ENCODE assay signal across 26 cellular contexts in genomic region chrX:151552721-151553120, GRCh38. TPM values are rescaled to one million over a fixed set of nuclear protein-coding genes. Genes with fewer than 3 reads are reported as not detected.
DNase-seq lines count a peak whose midpoint lies in the region; ATAC-seq and TF ChIP-seq lines count a peak whose summit lies in the region.
"Had no signal": no experiment of that assay in that cellular context is flagged by ENCODE, and none has a peak within 500 bp of the region (broad histone marks: within the 10 kb centered on the region; RNA-seq: fewer than 3 reads in every experiment).

No MANE protein-coding gene starts in this region.

- H3K9me3 Mint-ChIP-seq in activated CD4-positive, alpha-beta T cell treated with anti-CD3 and anti-CD28 coated beads, Interleukin-2, amount 10 ng/mL, durations not matched to agents 24 days and 14 days, result no peaks in the 10 kb centered on the region
- no peaks in the 10 kb centered on the region for H3K9me3 Mint-ChIP-seq in naive thymus-derived CD8-positive, alpha-beta T cell
- H3K9me3 Mint-ChIP-seq: CD4-positive, alpha-beta memory T cell; CD4-positive, CD25-positive, alpha-beta regulatory T cell; CD8-positive, alpha-beta memory T cell had no signal

- peaks cover 6% of the 10 kb centered on the region for H3K27me3 Mint-ChIP-seq in activated CD4-positive, alpha-beta T cell treated with anti-CD3 and anti-CD28 coated beads, Interleukin-2, amount 10 ng/mL, durations not matched to agents 24 days and 14 days
- H3K27me3 Mint-ChIP-seq in naive thymus-derived CD8-positive, alpha-beta T cell, result peaks cover 0 to 3% (median 0%) of the 10 kb centered on the region in 5 donors
- H3K27me3 Mint-ChIP-seq: CD4-positive, CD25-positive, alpha-beta regulatory T cell had no signal

- no peaks in the 10 kb centered on the region for H3K4me1 ChIP-seq in psoas muscle
- H3K4me1 ChIP-seq: A549, BE2C, BLaER1 had no signal

- H3K36me3 Mint-ChIP-seq in activated CD4-positive, alpha-beta T cell treated with anti-CD3 and anti-CD28 coated beads, Interleukin-2, amount 10 ng/mL, durations not matched to agents 24 days and 14 days (ENCODE audit: low read depth), result no peaks in the 10 kb centered on the region
- no peaks in the 10 kb centered on the region for H3K36me3 Mint-ChIP-seq in naive thymus-derived CD8-positive, alpha-beta T cell
- H3K36me3 Mint-ChIP-seq: CD14-positive monocyte; CD4-positive, alpha-beta memory T cell; CD4-positive, CD25-positive, alpha-beta regulatory T cell; CD8-positive, alpha-beta memory T cell had no signal

- H3K9me3 ChIP-seq in psoas muscle, result no peaks in the 10 kb centered on the region
- H3K9me3 ChIP-seq: A549, BE2C had no signal

- no peak for ATAC-seq in psoas muscle
- no peak for ATAC-seq in naive thymus-derived CD8-positive, alpha-beta T cell
- ATAC-seq: A549 had no signal

- no peak for TF ChIP-seq CTCF in psoas muscle (IDR thresholded peaks at IDR 0.05)

- WGBS in psoas muscle, 3 donors, result 40 to 44% (median 44%) methylated on average over 3 of the region's 3 CpGs

- no peak overlapping the region for H3K27ac Mint-ChIP-seq in activated CD4-positive, alpha-beta T cell treated with anti-CD3 and anti-CD28 coated beads, Interleukin-2, amount 10 ng/mL, durations not matched to agents 24 days and 14 days
- no peak overlapping the region for H3K27ac Mint-ChIP-seq in naive thymus-derived CD8-positive, alpha-beta T cell
- H3K27ac Mint-ChIP-seq: CD14-positive monocyte; CD4-positive, alpha-beta memory T cell; CD4-positive, CD25-positive, alpha-beta regulatory T cell; CD8-positive, alpha-beta memory T cell had no signal

- intact Hi-C loops in activated CD4-positive, alpha-beta T cell treated with anti-CD3 and anti-CD28 coated beads, Interleukin-2, amount 10 ng/mL, durations not matched to agents 24 days and 14 days (cut with micrococcal nuclease), result no loop called here
- intact Hi-C loops in psoas muscle (cut with DNase I), result no loop called here

- H3K27me3 ChIP-seq in psoas muscle (ENCODE audit: insufficient read depth in 3 of 3, low read length in 2 of 3), result no peaks in the 10 kb centered on the region
- H3K27me3 ChIP-seq: BE2C had no signal

- no peak overlapping the region for H3K4me3 ChIP-seq in psoas muscle
- H3K4me3 ChIP-seq: A549, BLaER1 had no signal

- no peak overlapping the region for H3K27ac ChIP-seq in psoas muscle
- H3K27ac ChIP-seq: 22Rv1, A549, BLaER1 had no signal

- peak; percentile 2 for DNase-seq in activated CD4-positive, alpha-beta T cell treated with anti-CD3 and anti-CD28 coated beads, Interleukin-2, amount 10 ng/mL, durations not matched to agents 24 days and 14 days
- no peak for DNase-seq in activated CD4-positive, alpha-beta T cell treated with anti-CD3 and anti-CD28 coated beads, Interleukin-2, amount 50 U/mL, for 4 hours
- DNase-seq in HT1080 (ENCODE audit: low read depth) (peak; percentile 83), islet precursor cell (peak; percentile 61), psoas muscle (no peak)
- no peak for DNase-seq in activated naive CD4-positive, alpha-beta T cell (lab: John Stamatoyannopoulos, UW)
- DNase-seq in naive thymus-derived CD8-positive, alpha-beta T cell, result no peak
- DNase-seq: ACHN; BE2C; C1 segment of cervical spinal cord; CD4-positive, alpha-beta memory T cell; CD4-positive, CD25-positive, alpha-beta regulatory T cell; CD8-positive, alpha-beta memory T cell; COR-L47; DMS 273 treated with DMSO at 0.1 percent for 48 hours; DMS153; DMS53; DMS79; DND-41; GF-D8 had no signal

- H3K4me1 Mint-ChIP-seq in activated CD4-positive, alpha-beta T cell treated with anti-CD3 and anti-CD28 coated beads, Interleukin-2, amount 10 ng/mL, durations not matched to agents 24 days and 14 days, result no peaks in the 10 kb centered on the region
- no peaks in the 10 kb centered on the region for H3K4me1 Mint-ChIP-seq in naive thymus-derived CD8-positive, alpha-beta T cell
- H3K4me1 Mint-ChIP-seq: CD14-positive monocyte; CD4-positive, alpha-beta memory T cell; CD4-positive, CD25-positive, alpha-beta regulatory T cell; CD8-positive, alpha-beta memory T cell had no signal

- no peak overlapping the region for H3K4me3 Mint-ChIP-seq in activated CD4-positive, alpha-beta T cell treated with anti-CD3 and anti-CD28 coated beads, Interleukin-2, amount 10 ng/mL, durations not matched to agents 24 days and 14 days
- no peak overlapping the region for H3K4me3 Mint-ChIP-seq in naive thymus-derived CD8-positive, alpha-beta T cell
- H3K4me3 Mint-ChIP-seq: CD4-positive, alpha-beta memory T cell; CD4-positive, CD25-positive, alpha-beta regulatory T cell; CD8-positive, alpha-beta memory T cell had no signal

- POLR2A ChIA-PET in naive thymus-derived CD8-positive, alpha-beta T cell (lab: Charles Lee), result no interaction called here

- no peaks in the 10 kb centered on the region for H3K36me3 ChIP-seq in psoas muscle (ENCODE audit: insufficient read depth in 1 of 2, low read depth in 1 of 2)
- H3K36me3 ChIP-seq: BE2C, BLaER1 had no signal

RNA-seq across cellular contexts. Expression of gene PASD1, which starts 10.8 kb away (rescaled TPM):
- total RNA-seq in activated CD4-positive, alpha-beta T cell treated with anti-CD3 and anti-CD28 coated beads, Interleukin-2, amount 10 ng/mL, durations not matched to agents 24 days and 14 days, result not detected in 2 replicates
- total RNA-seq in HT1080 (2014; rRNA removed; shearing (Covaris generic)), result 63.8 and 65.8 TPM in 2 replicates
- polyA plus RNA-seq in HT1080 (2015; cell fraction: cytosol; rRNA removed), result 53.6 and 62.2 TPM in 2 replicates
- 46.2 and 47.5 TPM in 2 replicates for polyA plus RNA-seq in HT1080 (2015; cell fraction: nucleus; rRNA removed)
- total RNA-seq in psoas muscle, result not detected
- polyA plus RNA-seq in psoas muscle, result under 1 TPM in 1 of 3 donors, not detected in 2; 0.01 TPM
- total RNA-seq in naive thymus-derived CD8-positive, alpha-beta T cell, result not detected
- not detected for polyA plus RNA-seq in naive thymus-derived CD8-positive, alpha-beta T cell
- total RNA-seq: A172; CD4-positive, alpha-beta memory T cell; CD4-positive, CD25-positive, alpha-beta regulatory T cell; CD8-positive, alpha-beta memory T cell had no signal
- polyA plus RNA-seq: A549; AG04450; CD14-positive monocyte; CD4-positive, alpha-beta memory T cell; CD4-positive, CD25-positive, alpha-beta regulatory T cell; CD8-positive, alpha-beta memory T cell had no signal

Comparison
In these comparisons a context has a peak if more than half of its experiments do, and no peak if none do; other contexts are left out.
1. DNase-seq: peak in activated CD4-positive, alpha-beta T cell treated with anti-CD3 and anti-CD28 coated beads, Interleukin-2, amount 10 ng/mL, durations not matched to agents 24 days and 14 days (single experiment), HT1080 (single experiment) and islet precursor cell (single experiment); none in activated CD4-positive, alpha-beta T cell treated with anti-CD3 and anti-CD28 coated beads, Interleukin-2, amount 50 U/mL, for 4 hours (0 of 2), activated naive CD4-positive, alpha-beta T cell (0 of 4), psoas muscle (0 of 2) and naive thymus-derived CD8-positive, alpha-beta T cell (0 of 10).
2. RNA of gene PASD1, which starts 10.8 kb away (total RNA-seq): 63.8 to 65.8 TPM in HT1080; not detected in activated CD4-positive, alpha-beta T cell treated with anti-CD3 and anti-CD28 coated beads, Interleukin-2, amount 10 ng/mL, durations not matched to agents 24 days and 14 days, not detected in psoas muscle and not detected in naive thymus-derived CD8-positive, alpha-beta T cell; every median in the first group is over 10 times any median in the second.